ENCODE assay signal across 8 cellular contexts in the genomic region with DNA sequence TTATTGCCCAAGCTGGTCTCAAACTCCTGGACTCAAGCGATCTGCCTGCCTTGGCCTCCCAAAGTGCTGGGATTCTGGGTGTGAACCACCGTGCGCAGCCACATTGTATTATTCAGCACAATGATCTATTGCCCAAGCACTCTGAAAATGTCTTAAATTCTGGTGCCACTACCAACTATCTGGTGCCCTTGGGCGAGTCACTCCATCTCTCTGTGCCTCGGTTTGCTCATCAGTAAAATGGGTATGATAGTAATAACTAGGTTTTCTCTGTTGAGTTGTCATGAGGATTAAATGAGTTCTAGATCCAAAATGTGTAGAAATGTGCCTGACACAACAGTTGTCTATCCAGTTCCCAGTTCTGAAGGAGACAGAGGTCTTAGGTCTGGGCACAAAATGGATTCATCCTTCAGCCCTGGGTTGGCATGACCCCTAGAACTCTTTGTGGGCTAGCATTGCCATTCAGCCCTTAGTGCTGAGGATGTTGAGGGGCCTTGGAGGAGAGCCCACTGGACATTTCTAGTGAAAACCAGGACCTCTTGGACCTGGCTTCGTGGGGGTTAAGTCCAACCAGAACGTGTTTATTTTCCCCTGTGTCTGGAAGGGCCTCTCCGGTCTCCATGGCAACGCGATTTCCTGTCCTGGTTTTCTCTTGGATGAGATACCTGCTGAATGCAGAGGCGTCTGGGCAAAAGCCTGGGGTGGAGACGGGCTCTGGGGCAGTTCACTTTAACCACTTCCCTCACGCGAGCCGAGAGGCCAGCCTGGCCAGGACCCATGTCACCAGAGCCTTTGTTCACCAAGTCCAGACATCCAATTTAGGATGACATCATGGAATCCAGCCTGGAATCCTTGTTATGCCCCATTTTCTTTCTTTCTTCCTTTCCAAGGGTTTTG. TPM values are rescaled to one million over a fixed set of nuclear protein-coding genes. Genes with fewer than 3 reads are reported as not detected.
A peak's percentile ranks its signal among the peaks of the same experiment; 100 is the strongest.
DNase-seq lines count a peak whose midpoint lies in the region; ATAC-seq and TF ChIP-seq lines count a peak whose summit lies in the region.

No MANE protein-coding gene starts in this region.

- peak in 3 of 4 donors; percentile 67 to 74 (median 74) for ATAC-seq in heart left ventricle
- ATAC-seq in HG03097 (IDR thresholded peaks at IDR 0.05; ENCODE audit: low FRiP score, unreplicated experiment) = no peak
- ATAC-seq in GM18868 (IDR thresholded peaks at IDR 0.05; ENCODE audit: unreplicated experiment) = no peak

- DNase-seq in H4 (ENCODE audit: low spot score) (peak; percentile 88), heart left ventricle (peak; percentile 56 to 78 (median 68)), posterior vena cava (ENCODE audit: low spot score) (peak; percentile 90), foreskin melanocyte (no peak)
- DNase-seq in activated CD4-positive, alpha-beta T cell treated with anti-CD3 and anti-CD28 coated beads for 48 hours = no peak

- no peaks in the 10 kb centered on the region for H3K9me3 ChIP-seq in heart left ventricle

- H3K4me1 ChIP-seq in heart left ventricle = peaks cover 0 to 15% (median 2%) of the 10 kb centered on the region in 12 donors

- no peaks in the 10 kb centered on the region for H3K27me3 ChIP-seq in heart left ventricle

- no peaks in the 10 kb centered on the region for H3K36me3 ChIP-seq in heart left ventricle

- intact Hi-C loops in heart left ventricle (cut with DNase I) (loop anchor here in 7 of 10 donors (5.0 to 10.0 kb wide), 3 partner anchors 101 to 171 kb away; no protein-coding TSS in a partner anchor), posterior vena cava (cut with DNase I) (loop anchor here in 1 of 2 donors (10.0 kb wide), 1 partner anchor 101 kb away; no protein-coding TSS in a partner anchor)

- H3K4me3 ChIP-seq in WI38 (ENCODE audit: low read depth, low read length) = peak overlapping the region; percentile 19
- peak overlapping the region in 2 of 12 donors; percentile 5 to 33 for H3K4me3 ChIP-seq in heart left ventricle

- no peak for TF ChIP-seq CTCF in WI38 (IDR thresholded peaks at IDR 0.05; ENCODE audit: low read depth, low read length)
- TF ChIP-seq CTCF in heart left ventricle (IDR thresholded peaks at IDR 0.05) = no peak

- no peak for TF ChIP-seq POLR2A in heart left ventricle (IDR thresholded peaks at IDR 0.05)

- H3K27ac ChIP-seq in heart left ventricle = peak overlapping the region in 6 of 12 donors; percentile 35 to 82 (median 55)

- 43 to 50% (median 47%) methylated on average over 15 of the region's 15 CpGs for WGBS in heart left ventricle, 4 donors

RNA-seq across cellular contexts. Expression of a gene that starts 43.7 kb away (rescaled TPM):
- total RNA-seq in H4 (2014; rRNA removed; shearing (Covaris generic)) = 9.7 and 10.1 TPM in 2 replicates
- total RNA-seq in heart left ventricle (10 to 100 TPM; 26.4 to 53.1 (median 37.6) TPM), posterior vena cava (10 to 100 TPM; 51.7 to 58.3 TPM)
- polyA plus RNA-seq in heart left ventricle = 10 to 100 TPM; 16.0 to 22.9 TPM

Comparison
In these comparisons a context has a peak if more than half of its experiments do, and no peak if none do; other contexts are left out.
1. DNase-seq: peak in H4 (single experiment), heart left ventricle (5 of 5) and posterior vena cava (single experiment); none in activated CD4-positive, alpha-beta T cell treated with anti-CD3 and anti-CD28 coated beads for 48 hours (single experiment) and foreskin melanocyte (single experiment).
2. ATAC-seq: peak in heart left ventricle (3 of 4); none in HG03097 (single experiment) and GM18868 (single experiment).